In genomic region chr1:156146006-156146748, GRCh38 we compare ENCODE assay signal across 8 cellular contexts. TPM values are rescaled to one million over a fixed set of nuclear protein-coding genes. Genes with fewer than 3 reads are reported as not detected.
DNase-seq lines count a peak whose midpoint lies in the region; ATAC-seq and TF ChIP-seq lines count a peak whose summit lies in the region.

No MANE protein-coding gene starts in this region.

- peak overlapping the region; percentile 45 for H3K9ac ChIP-seq in mucosa of stomach (ENCODE audit: low read length)

- H3K27me3 ChIP-seq in mucosa of stomach (ENCODE audit: control insufficient read depth, insufficient read depth, low read length) (peaks cover 6% of the 10 kb centered on the region), tibial nerve (peaks cover 0 to 14% of the 10 kb centered on the region in 2 donors)

- peak in 1 of 2 donors; percentile 20 for TF ChIP-seq EP300 in tibial nerve (IDR thresholded peaks at IDR 0.05)

- peak; percentile 40 to 82 (median 54) for TF ChIP-seq CTCF in tibial nerve (IDR thresholded peaks at IDR 0.05)

- H3K36me3 Mint-ChIP-seq in activated CD4-positive, alpha-beta T cell treated with anti-CD3 and anti-CD28 coated beads, Interleukin-2, amount 10 ng/mL, durations not matched to agents 24 days and 14 days (ENCODE audit: low read depth): no peaks in the 10 kb centered on the region

- peaks cover 29% of the 10 kb centered on the region for H3K4me1 Mint-ChIP-seq in activated CD4-positive, alpha-beta T cell treated with anti-CD3 and anti-CD28 coated beads, Interleukin-2, amount 10 ng/mL, durations not matched to agents 24 days and 14 days

- H3K27me3 Mint-ChIP-seq in activated CD4-positive, alpha-beta T cell treated with anti-CD3 and anti-CD28 coated beads, Interleukin-2, amount 10 ng/mL, durations not matched to agents 24 days and 14 days: no peaks in the 10 kb centered on the region

- DNase-seq in Caki2 (ENCODE audit: low read depth) (peak; percentile 86), NCI-H446 (lab: John Stamatoyannopoulos, UW) (peak; percentile 63 to 91), epidermal melanocyte (ENCODE audit: insufficient read length, low spot score) (peak; percentile 60), tibial nerve (ENCODE audit: low spot score in 2 of 2) (peak in 1 of 2 donors; percentile 38)
- peak; percentile 84 for DNase-seq in activated CD4-positive, alpha-beta T cell treated with anti-CD3 and anti-CD28 coated beads, Interleukin-2, amount 10 ng/mL, durations not matched to agents 24 days and 14 days

- H3K4me1 ChIP-seq in mucosa of stomach (ENCODE audit: control insufficient read depth, insufficient read depth, low read length): peaks cover 14% of the 10 kb centered on the region
- H3K4me1 ChIP-seq in tibial nerve: peaks cover 0 to 37% (median 23%) of the 10 kb centered on the region in 4 donors

- peak overlapping the region; percentile 61 for H3K4me3 Mint-ChIP-seq in activated CD4-positive, alpha-beta T cell treated with anti-CD3 and anti-CD28 coated beads, Interleukin-2, amount 10 ng/mL, durations not matched to agents 24 days and 14 days

- H3K9me3 ChIP-seq in mucosa of stomach (ENCODE audit: control insufficient read depth, low read length): no peaks in the 10 kb centered on the region
- no peaks in the 10 kb centered on the region for H3K9me3 ChIP-seq in tibial nerve

- WGBS in tibial nerve, 2 donors: 8 to 14% methylated on average over 13 of the region's 13 CpGs

- intact Hi-C loops in activated CD4-positive, alpha-beta T cell treated with anti-CD3 and anti-CD28 coated beads, Interleukin-2, amount 10 ng/mL, durations not matched to agents 24 days and 14 days (cut with micrococcal nuclease): loop anchor here (1.0 to 5.0 kb wide), 4 partner anchors 16 to 171 kb away; no protein-coding TSS in a partner anchor

- H3K27ac Mint-ChIP-seq in activated CD4-positive, alpha-beta T cell treated with anti-CD3 and anti-CD28 coated beads, Interleukin-2, amount 10 ng/mL, durations not matched to agents 24 days and 14 days: peak overlapping the region; percentile 90

- no peak overlapping the region for H3K4me3 ChIP-seq in mucosa of stomach (ENCODE audit: low read length)
- no peak overlapping the region for H3K4me3 ChIP-seq in tibial nerve

- H3K9me3 Mint-ChIP-seq in activated CD4-positive, alpha-beta T cell treated with anti-CD3 and anti-CD28 coated beads, Interleukin-2, amount 10 ng/mL, durations not matched to agents 24 days and 14 days: no peaks in the 10 kb centered on the region

- in situ Hi-C loops in Caki2 (cut with HindIII; ENCODE audit: low pct_unique_long_range_greater_than_20kb, low sequenced_read_pairs): no loop called here

- TF ChIP-seq POLR2A in tibial nerve (IDR thresholded peaks at IDR 0.05): no peak

- peak; percentile 36 for ATAC-seq in HG03175 (IDR thresholded peaks at IDR 0.05; ENCODE audit: unreplicated experiment)
- no peak for ATAC-seq in HG02642 (IDR thresholded peaks at IDR 0.05; ENCODE audit: poor library complexity, unreplicated experiment)

- peak overlapping the region in 1 of 4 donors; percentile 21 for H3K27ac ChIP-seq in tibial nerve

- H3K36me3 ChIP-seq in mucosa of stomach (ENCODE audit: control insufficient read depth, insufficient read depth, low read length) (no peaks in the 10 kb centered on the region), tibial nerve (no peaks in the 10 kb centered on the region)

RNA-seq across cellular contexts. Expression of gene SEMA4A, which starts 7.2 kb away (rescaled TPM):
- total RNA-seq in Caki2 (2014; rRNA removed; shearing (Covaris generic); ENCODE audit: low replicate concordance): 1.9 and 2.0 TPM in 2 replicates
- total RNA-seq in activated CD4-positive, alpha-beta T cell treated with anti-CD3 and anti-CD28 coated beads, Interleukin-2, amount 10 ng/mL, durations not matched to agents 24 days and 14 days: 12.1 and 12.7 TPM in 2 replicates
- total RNA-seq in tibial nerve: 1 to 10 TPM; 1.8 to 4.6 (median 3.5) TPM

RNA-seq across cellular contexts. Expression of gene LMNA, which starts 31.7 kb away (rescaled TPM):
- total RNA-seq in Caki2 (2014; rRNA removed; shearing (Covaris generic); ENCODE audit: low replicate concordance): 652 and 715 TPM in 2 replicates
- total RNA-seq in activated CD4-positive, alpha-beta T cell treated with anti-CD3 and anti-CD28 coated beads, Interleukin-2, amount 10 ng/mL, durations not matched to agents 24 days and 14 days: 105 and 110 TPM in 2 replicates
- total RNA-seq in tibial nerve: 100 to 1,000 TPM; 371 to 501 (median 419) TPM

RNA-seq across cellular contexts. Expression of gene SLC25A44, which starts 47.7 kb away (rescaled TPM):
- total RNA-seq in Caki2 (2014; rRNA removed; shearing (Covaris generic); ENCODE audit: low replicate concordance): 11.8 and 15.9 TPM in 2 replicates
- 61.0 and 67.9 TPM in 2 replicates for total RNA-seq in activated CD4-positive, alpha-beta T cell treated with anti-CD3 and anti-CD28 coated beads, Interleukin-2, amount 10 ng/mL, durations not matched to agents 24 days and 14 days
- total RNA-seq in tibial nerve: 10 to 100 TPM in 3 of 4 donors, 1 to 10 TPM in 1; 9.4 to 25.5 (median 13.6) TPM
